11 cellular contexts compared by ENCODE assay signal in the genomic region with DNA sequence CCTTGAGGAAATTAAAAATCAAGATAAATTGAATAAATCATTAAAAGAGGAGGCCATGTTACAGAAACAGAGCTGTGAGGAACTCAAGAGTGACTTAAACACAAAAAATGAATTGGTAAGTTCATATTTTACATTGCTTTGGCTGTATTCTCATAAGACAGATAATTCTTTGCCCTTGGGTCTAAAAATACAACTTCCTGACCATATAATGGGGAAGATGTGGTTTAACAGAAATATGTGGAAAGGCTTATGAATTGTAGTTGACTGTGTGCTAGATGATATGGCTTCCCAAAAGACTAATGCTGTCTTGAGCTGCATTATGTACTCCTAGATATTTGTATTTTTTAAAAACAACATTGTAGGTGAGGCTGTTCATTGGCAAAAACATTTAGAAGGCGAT.
"Had no signal": no experiment of that assay in that cellular context is flagged by ENCODE, and none has a peak within 500 bp of the region (broad histone marks: within the 10 kb centered on the region; RNA-seq: fewer than 3 reads in every experiment).

No MANE protein-coding gene starts in this region.

- FAIRE-seq: urothelium cell line had no signal

- H3K9me3 ChIP-seq: ovary had no signal

- DNase-seq: activated CD4-positive, alpha-beta T cell treated with anti-CD3 and anti-CD28 coated beads, Interleukin-2, amount 50 U/mL, for 4 hours; activated CD4-positive, CD25-positive, alpha-beta regulatory T cell treated with anti-CD3 and anti-CD28 coated beads, Interleukin-2, amount 50 U/mL, for 72 hours; activated effector memory CD4-positive, alpha-beta T cell treated with Interleukin-2 at 50 U/mL for 16 hours; activated T-cell treated with anti-CD3 and anti-CD28 coated beads, Interleukin-2, amount 50 U/mL, for 1 hour; cerebellar nuclear complex; effector memory CD8-positive, alpha-beta T cell; ovary had no signal

- H3K27me3 ChIP-seq: hepatocyte, ovary had no signal

- H3K27ac ChIP-seq: epithelial cell of prostate, hepatocyte, ovary had no signal

- ATAC-seq: effector memory CD8-positive, alpha-beta T cell had no signal

- H3K4me2 ChIP-seq: hepatocyte, smooth muscle cell had no signal

- H3K4me3 ChIP-seq: hepatocyte, ovary, smooth muscle cell had no signal

- H3K36me3 ChIP-seq: ovary had no signal
